In genomic region chr1:87279201-87279860, GRCh38 we compare ENCODE assay signal across 17 cellular contexts. TPM values are rescaled to one million over a fixed set of nuclear protein-coding genes. Genes with fewer than 3 reads are reported as not detected.
DNase-seq lines count a peak whose midpoint lies in the region; ATAC-seq, FAIRE-seq and TF ChIP-seq lines count a peak whose summit lies in the region.
"Had no signal": no experiment of that assay in that cellular context is flagged by ENCODE, and none has a peak within 500 bp of the region (broad histone marks: within the 10 kb centered on the region; RNA-seq: fewer than 3 reads in every experiment).

No MANE protein-coding gene starts in this region.

- TF ChIP-seq CTCF in heart left ventricle (IDR thresholded peaks at IDR 0.05), result no peak
- TF ChIP-seq CTCF in nephron progenitor cell (IDR thresholded peaks at IDR 0.05), result no peak

- H3K27ac Mint-ChIP-seq in nephron progenitor cell, result no peak overlapping the region
- H3K27ac Mint-ChIP-seq: activated B cell treated with CpG ODN at 0.5 μM for 24 hours; CD8-positive, alpha-beta memory T cell had no signal

- H3K9me3 ChIP-seq in heart left ventricle, result no peaks in the 10 kb centered on the region
- H3K9me3 ChIP-seq: esophagus muscularis mucosa had no signal

- H3K36me3 ChIP-seq in heart left ventricle, result no peaks in the 10 kb centered on the region
- H3K36me3 ChIP-seq: esophagus muscularis mucosa had no signal

- H3K36me3 Mint-ChIP-seq in nephron progenitor cell (ENCODE audit: low read depth), result no peaks in the 10 kb centered on the region
- H3K36me3 Mint-ChIP-seq: CD8-positive, alpha-beta memory T cell had no signal

- no peak for TF ChIP-seq POLR2A in heart left ventricle (IDR thresholded peaks at IDR 0.05)

- peaks cover 0 to 25% (median 2%) of the 10 kb centered on the region in 12 donors for H3K4me1 ChIP-seq in heart left ventricle

- H3K27me3 ChIP-seq in heart left ventricle, result no peaks in the 10 kb centered on the region
- H3K27me3 ChIP-seq: esophagus muscularis mucosa had no signal

- FAIRE-seq in RCC 7860 (lab: Jason Lieb, UNC), result no peak
- FAIRE-seq: GM19239 had no signal

- peaks cover 4% of the 10 kb centered on the region for H3K27me3 Mint-ChIP-seq in nephron progenitor cell (ENCODE audit: low read depth, poor library complexity)

- WGBS in heart left ventricle, 4 donors, result 49 to 66% (median 61%) methylated on average over 5 of the region's 5 CpGs

- H3K4me3 ChIP-seq in heart left ventricle, result peak overlapping the region in 1 of 12 donors; percentile 17
- H3K4me3 ChIP-seq: esophagus muscularis mucosa had no signal

- ATAC-seq in Right ventricle myocardium inferior (peak; percentile 89), heart left ventricle (peak; percentile 82 to 93 (median 90)), sciatic nerve (peak; percentile 89)

- DNase-seq in Right ventricle myocardium inferior (ENCODE audit: missing footprints), result no peak
- DNase-seq in cardiac septum (ENCODE audit: low spot score), result no peak
- peak in 4 of 5 donors; percentile 39 to 61 (median 49) for DNase-seq in heart left ventricle
- DNase-seq in sciatic nerve (ENCODE audit: low spot score), result no peak
- DNase-seq in stimulated activated CD8-positive, alpha-beta memory T cell treated with anti-CD3 and anti-CD28 coated beads, Interleukin-4, amount 100 ng/mL, for 48 hours, result no peak
- DNase-seq in RCC 7860 (ENCODE audit: low spot score), result no peak
- DNase-seq in nephron progenitor cell, result no peak
- no peak for DNase-seq in posterior cingulate gyrus
- DNase-seq: activated B cell treated with CpG ODN at 0.5 μM for 24 hours; activated naive CD4-positive, alpha-beta T cell; CD8-positive, alpha-beta memory T cell; cerebellar nuclear complex; NCI-H1105 treated with DMSO at 0.1 percent for 48 hours; NCI-H226; stimulated activated CD4-positive, alpha-beta T cell treated with anti-CD3 and anti-CD28 coated beads, Interleukin-1b, Interleukin-23, amount 100 ng/mL, for 48 hours had no signal

- peaks cover 32% of the 10 kb centered on the region for H3K4me1 Mint-ChIP-seq in nephron progenitor cell
- H3K4me1 Mint-ChIP-seq: activated B cell treated with CpG ODN at 0.5 μM for 24 hours; CD8-positive, alpha-beta memory T cell had no signal

- peak overlapping the region; percentile 15 to 77 (median 62) for H3K27ac ChIP-seq in heart left ventricle

- peaks cover 4% of the 10 kb centered on the region for H3K9me3 Mint-ChIP-seq in nephron progenitor cell
- H3K9me3 Mint-ChIP-seq: activated B cell treated with CpG ODN at 0.5 μM for 24 hours had no signal

- intact Hi-C loops in Right ventricle myocardium inferior (cut with DNase I), result loop anchor here (5.0 kb wide), 1 partner anchor 132 kb away; no protein-coding TSS in a partner anchor
- intact Hi-C loops in cardiac septum (cut with DNase I), result loop anchor here (1.0 to 2.0 kb wide), 2 partner anchors 53 to 149 kb away; no protein-coding TSS in a partner anchor
- intact Hi-C loops in heart left ventricle (cut with DNase I), result loop anchor here in 4 of 10 donors (2.0 to 10.0 kb wide), 3 partner anchors 125 to 149 kb away; no protein-coding TSS in a partner anchor
- intact Hi-C loops in sciatic nerve (cut with DNase I), result no loop called here
- intact Hi-C loops in posterior cingulate gyrus (cut with DNase I), result no loop called here

- H3K4me3 Mint-ChIP-seq in nephron progenitor cell, result no peak overlapping the region
- H3K4me3 Mint-ChIP-seq: activated B cell treated with CpG ODN at 0.5 μM for 24 hours; CD8-positive, alpha-beta memory T cell had no signal

RNA-seq across cellular contexts. Expression of gene LMO4, which starts 49.3 kb away (rescaled TPM):
- total RNA-seq in Right ventricle myocardium inferior, result 44.3 TPM
- total RNA-seq in cardiac septum, result 22.6 TPM
- total RNA-seq in heart left ventricle, result 10 to 100 TPM; 23.3 to 60.7 (median 29.6) TPM
- 10 to 100 TPM; 23.7 to 49.0 TPM for polyA plus RNA-seq in heart left ventricle
- 55.0 TPM for total RNA-seq in sciatic nerve

Comparison
In these comparisons a context has a peak if more than half of its experiments do, and no peak if none do; other contexts are left out.
1. DNase-seq: peak in heart left ventricle (4 of 5); none in Right ventricle myocardium inferior (single experiment), cardiac septum (single experiment), sciatic nerve (single experiment), stimulated activated CD8-positive, alpha-beta memory T cell treated with anti-CD3 and anti-CD28 coated beads, Interleukin-4, amount 100 ng/mL, for 48 hours (single experiment), RCC 7860 (single experiment), nephron progenitor cell (single experiment) and posterior cingulate gyrus (0 of 10).
2. intact Hi-C loops: an anchor here in Right ventricle myocardium inferior (5.0 kb wide) and cardiac septum (1.0 to 2.0 kb wide); none called in sciatic nerve and posterior cingulate gyrus.
3. Peak in every context shown above with its lines, with median percentiles within 50 percentile points of each other: ATAC-seq.